ENCODE assay signal across 11 cellular contexts in genomic region chr1:17561561-17561985, GRCh38. TPM values are rescaled to one million over a fixed set of nuclear protein-coding genes. Genes with fewer than 3 reads are reported as not detected.
DNase-seq lines count a peak whose midpoint lies in the region; ATAC-seq and TF ChIP-seq lines count a peak whose summit lies in the region.
"Had no signal": no experiment of that assay in that cellular context is flagged by ENCODE, and none has a peak within 500 bp of the region (broad histone marks: within the 10 kb centered on the region; RNA-seq: fewer than 3 reads in every experiment).

No MANE protein-coding gene starts in this region.

- H3K4me3 ChIP-seq in body of pancreas, result no peak overlapping the region
- H3K4me3 ChIP-seq in right cardiac atrium (ENCODE audit: low read length), result no peak overlapping the region
- peak overlapping the region; percentile 7 to 49 (median 34) for H3K4me3 ChIP-seq in skeletal muscle tissue (ENCODE audit: low read length in 3 of 3)

- H3K4me1 ChIP-seq in body of pancreas, result peaks cover 83% of the 10 kb centered on the region
- H3K4me1 ChIP-seq in right cardiac atrium (ENCODE audit: control insufficient read depth, insufficient read depth, low read length), result peaks cover 16% of the 10 kb centered on the region
- H3K4me1 ChIP-seq in skeletal muscle tissue (ENCODE audit: control insufficient read depth in 3 of 3, insufficient read depth in 3 of 3, low read length in 3 of 3), result peaks cover 54 to 65% (median 57%) of the 10 kb centered on the region in 3 donors

- 16 to 20% methylated on average over 8 to 9 of the region's 9 CpGs for WGBS in body of pancreas, 2 donors
- WGBS in right cardiac atrium, result 42% methylated on average over 9 of the region's 9 CpGs

- peak; percentile 63 for DNase-seq in Daoy (ENCODE audit: low read depth)
- DNase-seq in body of pancreas, result peak; percentile 78 to 91 (median 89)
- DNase-seq in right cardiac atrium, result peak; percentile 56 to 73 (median 65)
- no peak for DNase-seq in RKO (ENCODE audit: low spot score)
- no peak for DNase-seq in NCI-H526 (lab: John Stamatoyannopoulos, UW)
- DNase-seq in stimulated activated CD4-positive, alpha-beta T cell treated with anti-CD3 and anti-CD28 coated beads, Interleukin-4, amount 100 ng/mL, for 1 hour, result no peak
- DNase-seq: activated naive CD4-positive, alpha-beta T cell treated with anti-CD3 and anti-CD28 coated beads for 36 hours; KBM-7; NCI-H524 treated with DMSO at 0.1 percent for 48 hours had no signal

- H3K9me3 ChIP-seq in body of pancreas (no peaks in the 10 kb centered on the region), right cardiac atrium (ENCODE audit: control insufficient read depth, low read length) (no peaks in the 10 kb centered on the region), skeletal muscle tissue (ENCODE audit: control insufficient read depth in 3 of 3, low read length in 3 of 3) (no peaks in the 10 kb centered on the region)

- ATAC-seq in body of pancreas (peak; percentile 61), right cardiac atrium (peak; percentile 57), GM21447 (IDR thresholded peaks at IDR 0.05; ENCODE audit: unreplicated experiment) (no peak)

- no peak for TF ChIP-seq POLR2A in body of pancreas (IDR thresholded peaks at IDR 0.05)

- peak overlapping the region; percentile 58 to 69 (median 66) for H3K9ac ChIP-seq in skeletal muscle tissue (ENCODE audit: low read depth in 1 of 3, low read length in 3 of 3)

- intact Hi-C loops in body of pancreas (cut with DNase I) (no loop called here), right cardiac atrium (cut with DNase I) (no loop called here)

- H3K36me3 ChIP-seq in body of pancreas (replicated peaks in 1 of 2; ENCODE audit: insufficient read depth in 1 of 2, low read depth in 2 of 2) (no peaks in the 10 kb centered on the region), skeletal muscle tissue (ENCODE audit: control insufficient read depth in 3 of 3, insufficient read depth in 3 of 3, low read length in 3 of 3) (no peaks in the 10 kb centered on the region)

- no peak for TF ChIP-seq CTCF in body of pancreas (IDR thresholded peaks at IDR 0.05)

- H3K27ac ChIP-seq in body of pancreas (peak overlapping the region; percentile 90 to 97 (median 94)), right cardiac atrium (ENCODE audit: low read length) (peak overlapping the region; percentile 72), skeletal muscle tissue (ENCODE audit: low read depth, low read length) (peak overlapping the region; percentile 76)

- H3K27me3 ChIP-seq in body of pancreas (no peaks in the 10 kb centered on the region), right cardiac atrium (ENCODE audit: control insufficient read depth, insufficient read depth) (no peaks in the 10 kb centered on the region), skeletal muscle tissue (ENCODE audit: control insufficient read depth in 3 of 3, insufficient read depth in 3 of 3, low read length in 3 of 3) (no peaks in the 10 kb centered on the region)

RNA-seq across cellular contexts. Expression of gene ARHGEF10L, which starts 22.1 kb away (rescaled TPM):
- total RNA-seq in Daoy (2014; rRNA removed; shearing (Covaris generic)), result 7.5 and 9.8 TPM in 2 replicates
- 10 to 100 TPM; 81.4 to 93.1 TPM for total RNA-seq in body of pancreas
- 10 to 100 TPM; 42.6 to 56.4 (median 55.1) TPM for total RNA-seq in right cardiac atrium
- 47.9 TPM for polyA plus RNA-seq in right cardiac atrium
- 16.7 TPM for total RNA-seq in skeletal muscle tissue
- total RNA-seq: activated naive CD4-positive, alpha-beta T cell treated with anti-CD3 and anti-CD28 coated beads for 36 hours had no signal

Comparison
In these comparisons a context has a peak if more than half of its experiments do, and no peak if none do; other contexts are left out.
1. DNase-seq: peak in Daoy (single experiment), body of pancreas (4 of 4) and right cardiac atrium (3 of 3); none in RKO (single experiment), NCI-H526 (0 of 2) and stimulated activated CD4-positive, alpha-beta T cell treated with anti-CD3 and anti-CD28 coated beads, Interleukin-4, amount 100 ng/mL, for 1 hour (single experiment).
2. H3K4me3 ChIP-seq: peak in skeletal muscle tissue (3 of 3); none in body of pancreas (0 of 2) and right cardiac atrium (single experiment).
3. Peak in every context shown above with its lines, with median percentiles within 50 percentile points of each other: H3K27ac ChIP-seq.